Comparison of ENCODE assay signal across 1 cellular context in the genomic region with DNA sequence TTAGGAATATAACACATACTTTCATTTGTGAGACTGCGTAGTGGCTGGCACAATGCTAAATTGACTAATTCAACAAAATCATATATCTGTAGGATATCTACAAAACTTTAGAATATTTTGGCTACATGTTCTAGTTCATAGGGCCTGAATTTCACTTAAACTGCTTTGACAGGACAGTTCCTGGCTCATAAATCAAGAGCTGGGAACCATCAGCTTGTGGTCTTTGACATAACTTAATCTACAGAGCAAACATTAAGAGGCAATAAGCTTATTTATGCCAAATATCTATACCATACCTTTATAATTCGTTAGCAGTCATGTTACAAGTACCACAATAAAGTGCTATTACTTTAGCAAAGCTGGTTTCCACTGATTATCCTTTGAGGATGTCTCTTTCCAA.
TF ChIP-seq lines count a peak whose summit lies in the region.

No MANE protein-coding gene starts in this region.

TF ChIP-seq in K562, 482 proteins besides CTCF, POLR2A, EP300 and RAD21 (continued from another document):
- TF ChIP-seq, protein P1, sequence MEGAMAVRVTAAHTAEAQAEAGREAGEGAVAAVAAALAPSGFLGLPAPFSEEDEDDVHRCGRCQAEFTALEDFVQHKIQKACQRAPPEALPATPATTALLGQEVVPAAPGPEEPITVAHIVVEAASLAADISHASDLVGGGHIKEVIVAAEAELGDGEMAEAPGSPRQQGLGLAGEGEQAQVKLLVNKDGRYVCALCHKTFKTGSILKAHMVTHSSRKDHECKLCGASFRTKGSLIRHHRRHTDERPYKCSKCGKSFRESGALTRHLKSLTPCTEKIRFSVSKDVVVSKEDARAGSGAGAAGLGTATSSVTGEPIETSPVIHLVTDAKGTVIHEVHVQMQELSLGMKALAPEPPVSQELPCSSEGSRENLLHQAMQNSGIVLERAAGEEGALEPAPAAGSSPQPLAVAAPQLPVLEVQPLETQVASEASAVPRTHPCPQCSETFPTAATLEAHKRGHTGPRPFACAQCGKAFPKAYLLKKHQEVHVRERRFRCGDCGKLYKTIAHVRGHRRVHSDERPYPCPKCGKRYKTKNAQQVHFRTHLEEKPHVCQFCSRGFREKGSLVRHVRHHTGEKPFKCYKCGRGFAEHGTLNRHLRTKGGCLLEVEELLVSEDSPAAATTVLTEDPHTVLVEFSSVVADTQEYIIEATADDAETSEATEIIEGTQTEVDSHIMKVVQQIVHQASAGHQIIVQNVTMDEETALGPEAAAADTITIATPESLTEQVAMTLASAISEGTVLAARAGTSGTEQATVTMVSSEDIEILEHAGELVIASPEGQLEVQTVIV (CRISPR knock-in tag; IDR thresholded peaks at IDR 0.05; ENCODE audit: borderline replicate concordance) = no peak
- TF ChIP-seq ZBTB1 (CRISPR knock-in tag; IDR thresholded peaks at IDR 0.05; ENCODE audit: borderline replicate concordance, low read depth) (no peak), C11orf30 (IDR thresholded peaks at IDR 0.05; ENCODE audit: low read depth) (no peak), STAG1 (CRISPR knock-in tag; IDR thresholded peaks at IDR 0.05; ENCODE audit: borderline replicate concordance) (no peak), MEIS2 (IDR thresholded peaks at IDR 0.05; ENCODE audit: partially characterized antibody) (peak; percentile 82), CBFA2T2 (conservative IDR thresholded peaks at IDR 0.05) (no peak), ZNF12 (CRISPR knock-in tag; IDR thresholded peaks at IDR 0.05) (no peak), KAT2B (IDR thresholded peaks at IDR 0.05; ENCODE audit: low read depth, low read length) (no peak), RBM14 (IDR thresholded peaks at IDR 0.05; ENCODE audit: borderline replicate concordance, insufficient read depth, low read depth, low read length) (no peak), E2F3 (CRISPR knock-in tag; IDR thresholded peaks at IDR 0.05) (no peak), HDAC3 (IDR thresholded peaks at IDR 0.05; ENCODE audit: borderline replicate concordance, partially characterized antibody) (no peak), HMG20B (CRISPR knock-in tag; IDR thresholded peaks at IDR 0.05) (no peak)
- TF ChIP-seq, protein P2, sequence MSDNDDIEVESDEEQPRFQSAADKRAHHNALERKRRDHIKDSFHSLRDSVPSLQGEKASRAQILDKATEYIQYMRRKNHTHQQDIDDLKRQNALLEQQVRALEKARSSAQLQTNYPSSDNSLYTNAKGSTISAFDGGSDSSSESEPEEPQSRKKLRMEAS (CRISPR knock-in tag; IDR thresholded peaks at IDR 0.05) = no peak
- TF ChIP-seq, protein P3, sequence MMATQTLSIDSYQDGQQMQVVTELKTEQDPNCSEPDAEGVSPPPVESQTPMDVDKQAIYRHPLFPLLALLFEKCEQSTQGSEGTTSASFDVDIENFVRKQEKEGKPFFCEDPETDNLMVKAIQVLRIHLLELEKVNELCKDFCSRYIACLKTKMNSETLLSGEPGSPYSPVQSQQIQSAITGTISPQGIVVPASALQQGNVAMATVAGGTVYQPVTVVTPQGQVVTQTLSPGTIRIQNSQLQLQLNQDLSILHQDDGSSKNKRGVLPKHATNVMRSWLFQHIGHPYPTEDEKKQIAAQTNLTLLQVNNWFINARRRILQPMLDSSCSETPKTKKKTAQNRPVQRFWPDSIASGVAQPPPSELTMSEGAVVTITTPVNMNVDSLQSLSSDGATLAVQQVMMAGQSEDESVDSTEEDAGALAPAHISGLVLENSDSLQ (IDR thresholded peaks at IDR 0.05) = peak; percentile 67; the same call in 1 of the 2 replicates
